ENCODE assay signal across 9 cellular contexts in genomic region chr1:196317535-196318522, GRCh38.
DNase-seq lines count a peak whose midpoint lies in the region; ATAC-seq and TF ChIP-seq lines count a peak whose summit lies in the region.
"Had no signal": no experiment of that assay in that cellular context is flagged by ENCODE, and none has a peak within 500 bp of the region (broad histone marks: within the 10 kb centered on the region; RNA-seq: fewer than 3 reads in every experiment).

No MANE protein-coding gene starts in this region.

- no peaks in the 10 kb centered on the region for H3K4me1 Mint-ChIP-seq in activated T-helper 2 cell treated with anti-CD3 and anti-CD28 coated beads, Interferon-gamma antibody, Interleukin-2, Interleukin-4, amounts not matched to agents 10 μg/mL and 5 μg/mL and 100 μg/mL, durations not matched to agents 14 hours and 24 hours and 36 hours (ENCODE audit: low read depth)

- H3K9me3 Mint-ChIP-seq in activated T-helper 2 cell treated with anti-CD3 and anti-CD28 coated beads, Interferon-gamma antibody, Interleukin-2, Interleukin-4, amounts not matched to agents 10 μg/mL and 5 μg/mL and 100 μg/mL, durations not matched to agents 14 hours and 24 hours and 36 hours, result no peaks in the 10 kb centered on the region

- ATAC-seq in RWPE2 (ENCODE audit: low read depth) (0 out of 3 replicates have a peak, but pooled peaks have one; percentile 38), foreskin keratinocyte (peak; percentile 62), HG02759 (IDR thresholded peaks at IDR 0.05; ENCODE audit: unreplicated experiment) (no peak)

- intact Hi-C loops in activated T-helper 2 cell treated with anti-CD3 and anti-CD28 coated beads, Interferon-gamma antibody, Interleukin-2, Interleukin-4, amounts not matched to agents 10 μg/mL and 5 μg/mL and 100 μg/mL, durations not matched to agents 14 hours and 24 hours and 36 hours (cut with micrococcal nuclease), result no loop called here

- TF ChIP-seq CTCF in RWPE2 (IDR thresholded peaks at IDR 0.05; ENCODE audit: poor library complexity, severe bottlenecking) (peak; percentile 79), foreskin keratinocyte (conservative IDR thresholded peaks at IDR 0.05) (peak; percentile 71), tibial nerve (IDR thresholded peaks at IDR 0.05) (peak in 4 of 5 experiments; percentile 7 to 43 (median 38))

- no peaks in the 10 kb centered on the region for H3K9me3 ChIP-seq in RWPE2 (ENCODE audit: severe bottlenecking)
- H3K9me3 ChIP-seq in tibial nerve, result no peaks in the 10 kb centered on the region

- no peaks in the 10 kb centered on the region for H3K4me1 ChIP-seq in RWPE2 (ENCODE audit: insufficient read depth, poor library complexity, severe bottlenecking)
- H3K4me1 ChIP-seq in foreskin keratinocyte, result peaks cover 3% of the 10 kb centered on the region
- H3K4me1 ChIP-seq in tibial nerve, result no peaks in the 10 kb centered on the region

- TF ChIP-seq POLR2A in tibial nerve (IDR thresholded peaks at IDR 0.05), result no peak

- no peak overlapping the region for H3K4me3 Mint-ChIP-seq in activated T-helper 2 cell treated with anti-CD3 and anti-CD28 coated beads, Interferon-gamma antibody, Interleukin-2, Interleukin-4, amounts not matched to agents 10 μg/mL and 5 μg/mL and 100 μg/mL, durations not matched to agents 14 hours and 24 hours and 36 hours (ENCODE audit: low read depth)

- 76% methylated on average over 8 of the region's 8 CpGs for WGBS in tibial nerve, 2 donors

- no peaks in the 10 kb centered on the region for H3K36me3 Mint-ChIP-seq in activated T-helper 2 cell treated with anti-CD3 and anti-CD28 coated beads, Interferon-gamma antibody, Interleukin-2, Interleukin-4, amounts not matched to agents 10 μg/mL and 5 μg/mL and 100 μg/mL, durations not matched to agents 14 hours and 24 hours and 36 hours (ENCODE audit: low read depth)

- H3K27ac Mint-ChIP-seq in activated T-helper 2 cell treated with anti-CD3 and anti-CD28 coated beads, Interferon-gamma antibody, Interleukin-2, Interleukin-4, amounts not matched to agents 10 μg/mL and 5 μg/mL and 100 μg/mL, durations not matched to agents 14 hours and 24 hours and 36 hours, result no peak overlapping the region

- no peak for TF ChIP-seq EP300 in tibial nerve (IDR thresholded peaks at IDR 0.05)

- H3K27ac ChIP-seq in RWPE2 (ENCODE audit: poor library complexity, severe bottlenecking) (no peak overlapping the region), foreskin keratinocyte (no peak overlapping the region), tibial nerve (no peak overlapping the region)

- H3K27me3 ChIP-seq in RWPE2 (ENCODE audit: insufficient read depth, poor library complexity, severe bottlenecking), result no peaks in the 10 kb centered on the region
- H3K27me3 ChIP-seq in foreskin keratinocyte, result no peaks in the 10 kb centered on the region
- H3K27me3 ChIP-seq in tibial nerve, result no peaks in the 10 kb centered on the region

- no peaks in the 10 kb centered on the region for H3K36me3 ChIP-seq in RWPE2 (ENCODE audit: low read depth)
- no peaks in the 10 kb centered on the region for H3K36me3 ChIP-seq in tibial nerve

- H3K4me3 ChIP-seq in RWPE2 (ENCODE audit: severe bottlenecking) (no peak overlapping the region), tibial nerve (no peak overlapping the region)

- DNase-seq in D341Med (ENCODE audit: low spot score), result peak; percentile 55
- peak; percentile 24 for DNase-seq in HT1080 (ENCODE audit: low read depth)
- DNase-seq in RWPE2 (ENCODE audit: low spot score), result no peak
- peak in 1 of 2 donors; percentile 11 for DNase-seq in foreskin keratinocyte
- peak in 1 of 2 donors; percentile 53 for DNase-seq in tibial nerve (ENCODE audit: low spot score in 2 of 2)
- no peak for DNase-seq in activated T-helper 2 cell treated with anti-CD3 and anti-CD28 coated beads, Interferon-gamma antibody, Interleukin-2, Interleukin-4, amounts not matched to agents 10 μg/mL and 5 μg/mL and 100 μg/mL, durations not matched to agents 14 hours and 24 hours and 36 hours (ENCODE audit: low spot score)
- DNase-seq in T-helper 9 cell, result no peak
- DNase-seq: left cardiac atrium had no signal

- H3K27me3 Mint-ChIP-seq in activated T-helper 2 cell treated with anti-CD3 and anti-CD28 coated beads, Interferon-gamma antibody, Interleukin-2, Interleukin-4, amounts not matched to agents 10 μg/mL and 5 μg/mL and 100 μg/mL, durations not matched to agents 14 hours and 24 hours and 36 hours (ENCODE audit: low read depth), result no peaks in the 10 kb centered on the region

Comparison
In these comparisons a context has a peak if more than half of its experiments do, and no peak if none do; other contexts are left out.
1. DNase-seq: peak in D341Med (single experiment) and HT1080 (single experiment); none in RWPE2 (single experiment), activated T-helper 2 cell treated with anti-CD3 and anti-CD28 coated beads, Interferon-gamma antibody, Interleukin-2, Interleukin-4, amounts not matched to agents 10 μg/mL and 5 μg/mL and 100 μg/mL, durations not matched to agents 14 hours and 24 hours and 36 hours (single experiment) and T-helper 9 cell (single experiment).
2. Peak in every context shown above with its lines, with median percentiles within 50 percentile points of each other: CTCF ChIP-seq.